ENCODE assay signal across 1 cellular context in the genomic region with DNA sequence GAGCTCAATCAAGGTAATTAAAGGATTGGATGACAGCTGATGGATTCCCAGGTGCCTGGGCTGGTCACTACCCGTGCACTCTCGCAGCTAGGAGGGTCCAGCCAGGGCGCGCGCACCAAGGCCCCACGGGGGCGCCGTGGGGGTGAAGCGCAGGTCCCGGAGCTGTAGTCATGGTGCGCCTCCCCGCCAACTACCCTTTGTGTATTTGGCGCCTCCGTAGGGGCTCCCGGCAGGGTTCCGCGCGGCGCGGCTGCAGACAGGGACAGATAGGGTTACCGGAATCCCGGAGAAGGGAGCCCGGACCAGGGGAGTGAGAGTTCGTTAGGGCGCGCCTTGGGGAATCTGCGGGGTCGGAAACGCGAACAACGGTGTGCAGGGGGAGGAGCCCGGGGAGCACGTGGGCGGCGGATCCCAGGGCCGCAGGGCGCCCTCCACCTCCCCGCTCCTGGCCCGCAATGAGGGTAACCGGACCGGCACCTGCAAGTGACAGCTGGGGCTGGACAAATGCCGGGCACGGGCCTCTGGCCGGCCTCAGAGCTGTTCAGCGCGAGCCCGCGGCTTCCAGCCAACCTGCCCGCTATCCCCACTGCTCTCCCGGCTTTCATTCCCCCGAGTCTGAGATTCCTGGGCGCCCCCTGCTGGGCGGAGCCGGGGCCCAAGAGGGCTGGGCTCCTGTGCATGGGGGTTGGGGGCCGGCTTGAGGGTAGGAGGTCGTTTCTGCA.
A peak's percentile ranks its signal among the peaks of the same experiment; 100 is the strongest.
TF ChIP-seq lines count a peak whose summit lies in the region.

No MANE protein-coding gene starts in this region.

TF ChIP-seq in HEK293, 187 proteins besides CTCF, POLR2A, EP300 and RAD21 (continued from another document):
- TF ChIP-seq, protein P1, sequence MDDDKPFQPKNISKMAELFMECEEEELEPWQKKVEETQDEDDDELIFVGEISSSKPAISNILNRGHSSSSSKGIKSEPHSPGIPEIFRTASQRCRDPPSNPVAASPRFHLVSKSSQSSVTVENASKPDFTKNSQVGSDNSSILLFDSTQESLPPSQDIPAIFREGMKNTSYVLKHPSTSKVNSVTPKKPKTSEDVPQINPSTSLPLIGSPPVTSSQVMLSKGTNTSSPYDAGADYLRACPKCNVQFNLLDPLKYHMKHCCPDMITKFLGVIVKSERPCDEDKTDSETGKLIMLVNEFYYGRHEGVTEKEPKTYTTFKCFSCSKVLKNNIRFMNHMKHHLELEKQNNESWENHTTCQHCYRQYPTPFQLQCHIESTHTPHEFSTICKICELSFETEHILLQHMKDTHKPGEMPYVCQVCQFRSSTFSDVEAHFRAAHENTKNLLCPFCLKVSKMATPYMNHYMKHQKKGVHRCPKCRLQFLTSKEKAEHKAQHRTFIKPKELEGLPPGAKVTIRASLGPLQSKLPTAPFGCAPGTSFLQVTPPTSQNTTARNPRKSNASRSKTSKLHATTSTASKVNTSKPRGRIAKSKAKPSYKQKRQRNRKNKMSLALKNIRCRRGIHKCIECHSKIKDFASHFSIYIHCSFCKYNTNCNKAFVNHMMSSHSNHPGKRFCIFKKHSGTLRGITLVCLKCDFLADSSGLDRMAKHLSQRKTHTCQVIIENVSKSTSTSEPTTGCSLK (tag by site-specific recombination; IDR thresholded peaks at IDR 0.05) = no peak
- peak; percentile 87; the same call in 1 of the 2 replicates for TF ChIP-seq ZNF2 (tag by site-specific recombination; IDR thresholded peaks at IDR 0.05)
- TF ChIP-seq, protein P2, sequence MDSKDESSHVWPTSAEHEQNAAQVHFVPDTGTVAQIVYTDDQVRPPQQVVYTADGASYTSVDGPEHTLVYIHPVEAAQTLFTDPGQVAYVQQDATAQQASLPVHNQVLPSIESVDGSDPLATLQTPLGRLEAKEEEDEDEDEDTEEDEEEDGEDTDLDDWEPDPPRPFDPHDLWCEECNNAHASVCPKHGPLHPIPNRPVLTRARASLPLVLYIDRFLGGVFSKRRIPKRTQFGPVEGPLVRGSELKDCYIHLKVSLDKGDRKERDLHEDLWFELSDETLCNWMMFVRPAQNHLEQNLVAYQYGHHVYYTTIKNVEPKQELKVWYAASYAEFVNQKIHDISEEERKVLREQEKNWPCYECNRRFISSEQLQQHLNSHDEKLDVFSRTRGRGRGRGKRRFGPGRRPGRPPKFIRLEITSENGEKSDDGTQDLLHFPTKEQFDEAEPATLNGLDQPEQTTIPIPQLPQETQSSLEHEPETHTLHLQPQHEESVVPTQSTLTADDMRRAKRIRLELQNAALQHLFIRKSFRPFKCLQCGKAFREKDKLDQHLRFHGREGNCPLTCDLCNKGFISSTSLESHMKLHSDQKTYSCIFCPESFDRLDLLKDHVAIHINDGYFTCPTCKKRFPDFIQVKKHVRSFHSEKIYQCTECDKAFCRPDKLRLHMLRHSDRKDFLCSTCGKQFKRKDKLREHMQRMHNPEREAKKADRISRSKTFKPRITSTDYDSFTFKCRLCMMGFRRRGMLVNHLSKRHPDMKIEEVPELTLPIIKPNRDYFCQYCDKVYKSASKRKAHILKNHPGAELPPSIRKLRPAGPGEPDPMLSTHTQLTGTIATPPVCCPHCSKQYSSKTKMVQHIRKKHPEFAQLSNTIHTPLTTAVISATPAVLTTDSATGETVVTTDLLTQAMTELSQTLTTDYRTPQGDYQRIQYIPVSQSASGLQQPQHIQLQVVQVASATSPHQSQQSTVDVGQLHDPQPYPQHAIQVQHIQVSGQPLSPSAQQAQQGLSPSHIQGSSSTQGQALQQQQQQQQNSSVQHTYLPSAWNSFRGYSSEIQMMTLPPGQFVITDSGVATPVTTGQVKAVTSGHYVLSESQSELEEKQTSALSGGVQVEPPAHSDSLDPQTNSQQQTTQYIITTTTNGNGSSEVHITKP (tag by site-specific recombination; IDR thresholded peaks at IDR 0.05) = peak; percentile 96
- 0 out of 2 replicates have a peak, but pooled peaks have one; percentile 22 for TF ChIP-seq YY2 (tag by site-specific recombination; IDR thresholded peaks at IDR 0.05)
- TF ChIP-seq SETDB1 (IDR thresholded peaks at IDR 0.05; ENCODE audit: insufficient read length, low read length) = no peak
- TF ChIP-seq, protein P3, sequence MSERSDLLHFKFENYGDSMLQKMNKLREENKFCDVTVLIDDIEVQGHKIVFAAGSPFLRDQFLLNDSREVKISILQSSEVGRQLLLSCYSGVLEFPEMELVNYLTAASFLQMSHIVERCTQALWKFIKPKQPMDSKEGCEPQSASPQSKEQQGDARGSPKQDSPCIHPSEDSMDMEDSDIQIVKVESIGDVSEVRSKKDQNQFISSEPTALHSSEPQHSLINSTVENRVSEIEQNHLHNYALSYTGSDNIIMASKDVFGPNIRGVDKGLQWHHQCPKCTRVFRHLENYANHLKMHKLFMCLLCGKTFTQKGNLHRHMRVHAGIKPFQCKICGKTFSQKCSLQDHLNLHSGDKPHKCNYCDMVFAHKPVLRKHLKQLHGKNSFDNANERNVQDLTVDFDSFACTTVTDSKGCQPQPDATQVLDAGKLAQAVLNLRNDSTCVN (tag by site-specific recombination; optimal IDR thresholded peaks at IDR 0.05) = peak; percentile 96
- TF ChIP-seq ZNF24 (tag by site-specific recombination; IDR thresholded peaks at IDR 0.05) = peak; percentile 56; the same call in 1 of the 2 replicates
- TF ChIP-seq, protein P4, sequence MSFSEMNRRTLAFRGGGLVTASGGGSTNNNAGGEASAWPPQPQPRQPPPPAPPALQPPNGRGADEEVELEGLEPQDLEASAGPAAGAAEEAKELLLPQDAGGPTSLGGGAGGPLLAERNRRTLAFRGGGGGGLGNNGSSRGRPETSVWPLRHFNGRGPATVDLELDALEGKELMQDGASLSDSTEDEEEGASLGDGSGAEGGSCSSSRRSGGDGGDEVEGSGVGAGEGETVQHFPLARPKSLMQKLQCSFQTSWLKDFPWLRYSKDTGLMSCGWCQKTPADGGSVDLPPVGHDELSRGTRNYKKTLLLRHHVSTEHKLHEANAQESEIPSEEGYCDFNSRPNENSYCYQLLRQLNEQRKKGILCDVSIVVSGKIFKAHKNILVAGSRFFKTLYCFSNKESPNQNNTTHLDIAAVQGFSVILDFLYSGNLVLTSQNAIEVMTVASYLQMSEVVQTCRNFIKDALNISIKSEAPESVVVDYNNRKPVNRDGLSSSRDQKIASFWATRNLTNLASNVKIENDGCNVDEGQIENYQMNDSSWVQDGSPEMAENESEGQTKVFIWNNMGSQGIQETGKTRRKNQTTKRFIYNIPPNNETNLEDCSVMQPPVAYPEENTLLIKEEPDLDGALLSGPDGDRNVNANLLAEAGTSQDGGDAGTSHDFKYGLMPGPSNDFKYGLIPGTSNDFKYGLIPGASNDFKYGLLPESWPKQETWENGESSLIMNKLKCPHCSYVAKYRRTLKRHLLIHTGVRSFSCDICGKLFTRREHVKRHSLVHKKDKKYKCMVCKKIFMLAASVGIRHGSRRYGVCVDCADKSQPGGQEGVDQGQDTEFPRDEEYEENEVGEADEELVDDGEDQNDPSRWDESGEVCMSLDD (tag by site-specific recombination; IDR thresholded peaks at IDR 0.05) = 0 out of 2 replicates have a peak, but pooled peaks have one; percentile 31
- TF ChIP-seq, protein P5, sequence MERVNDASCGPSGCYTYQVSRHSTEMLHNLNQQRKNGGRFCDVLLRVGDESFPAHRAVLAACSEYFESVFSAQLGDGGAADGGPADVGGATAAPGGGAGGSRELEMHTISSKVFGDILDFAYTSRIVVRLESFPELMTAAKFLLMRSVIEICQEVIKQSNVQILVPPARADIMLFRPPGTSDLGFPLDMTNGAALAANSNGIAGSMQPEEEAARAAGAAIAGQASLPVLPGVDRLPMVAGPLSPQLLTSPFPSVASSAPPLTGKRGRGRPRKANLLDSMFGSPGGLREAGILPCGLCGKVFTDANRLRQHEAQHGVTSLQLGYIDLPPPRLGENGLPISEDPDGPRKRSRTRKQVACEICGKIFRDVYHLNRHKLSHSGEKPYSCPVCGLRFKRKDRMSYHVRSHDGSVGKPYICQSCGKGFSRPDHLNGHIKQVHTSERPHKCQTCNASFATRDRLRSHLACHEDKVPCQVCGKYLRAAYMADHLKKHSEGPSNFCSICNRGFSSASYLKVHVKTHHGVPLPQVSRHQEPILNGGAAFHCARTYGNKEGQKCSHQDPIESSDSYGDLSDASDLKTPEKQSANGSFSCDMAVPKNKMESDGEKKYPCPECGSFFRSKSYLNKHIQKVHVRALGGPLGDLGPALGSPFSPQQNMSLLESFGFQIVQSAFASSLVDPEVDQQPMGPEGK (tag by site-specific recombination; IDR thresholded peaks at IDR 0.05) = peak; percentile 96
- TF ChIP-seq ZNF214 (tag by site-specific recombination; IDR thresholded peaks at IDR 0.05; ENCODE audit: borderline replicate concordance) = no peak
- 0 out of 2 replicates have a peak, but pooled peaks have one; percentile 10 for TF ChIP-seq PRDM1 (tag by site-specific recombination; IDR thresholded peaks at IDR 0.05)
- TF ChIP-seq, protein P6, sequence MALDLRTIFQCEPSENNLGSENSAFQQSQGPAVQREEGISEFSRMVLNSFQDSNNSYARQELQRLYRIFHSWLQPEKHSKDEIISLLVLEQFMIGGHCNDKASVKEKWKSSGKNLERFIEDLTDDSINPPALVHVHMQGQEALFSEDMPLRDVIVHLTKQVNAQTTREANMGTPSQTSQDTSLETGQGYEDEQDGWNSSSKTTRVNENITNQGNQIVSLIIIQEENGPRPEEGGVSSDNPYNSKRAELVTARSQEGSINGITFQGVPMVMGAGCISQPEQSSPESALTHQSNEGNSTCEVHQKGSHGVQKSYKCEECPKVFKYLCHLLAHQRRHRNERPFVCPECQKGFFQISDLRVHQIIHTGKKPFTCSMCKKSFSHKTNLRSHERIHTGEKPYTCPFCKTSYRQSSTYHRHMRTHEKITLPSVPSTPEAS (tag by site-specific recombination; IDR thresholded peaks at IDR 0.05) = peak; percentile 19; the same call in 1 of the 2 replicates
- TF ChIP-seq, protein P7, sequence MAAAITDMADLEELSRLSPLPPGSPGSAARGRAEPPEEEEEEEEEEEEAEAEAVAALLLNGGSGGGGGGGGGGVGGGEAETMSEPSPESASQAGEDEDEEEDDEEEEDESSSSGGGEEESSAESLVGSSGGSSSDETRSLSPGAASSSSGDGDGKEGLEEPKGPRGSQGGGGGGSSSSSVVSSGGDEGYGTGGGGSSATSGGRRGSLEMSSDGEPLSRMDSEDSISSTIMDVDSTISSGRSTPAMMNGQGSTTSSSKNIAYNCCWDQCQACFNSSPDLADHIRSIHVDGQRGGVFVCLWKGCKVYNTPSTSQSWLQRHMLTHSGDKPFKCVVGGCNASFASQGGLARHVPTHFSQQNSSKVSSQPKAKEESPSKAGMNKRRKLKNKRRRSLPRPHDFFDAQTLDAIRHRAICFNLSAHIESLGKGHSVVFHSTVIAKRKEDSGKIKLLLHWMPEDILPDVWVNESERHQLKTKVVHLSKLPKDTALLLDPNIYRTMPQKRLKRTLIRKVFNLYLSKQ (tag by site-specific recombination; IDR thresholded peaks at IDR 0.05; ENCODE audit: borderline replicate concordance) = no peak
- peak; percentile 73; the same call in 1 of the 2 replicates for TF ChIP-seq ZBTB20 (tag by site-specific recombination; IDR thresholded peaks at IDR 0.05)
- peak; percentile 51; the same call in 1 of the 2 replicates for TF ChIP-seq KLF9 (tag by site-specific recombination; IDR thresholded peaks at IDR 0.05; ENCODE audit: low read depth)
- TF ChIP-seq, protein P8, sequence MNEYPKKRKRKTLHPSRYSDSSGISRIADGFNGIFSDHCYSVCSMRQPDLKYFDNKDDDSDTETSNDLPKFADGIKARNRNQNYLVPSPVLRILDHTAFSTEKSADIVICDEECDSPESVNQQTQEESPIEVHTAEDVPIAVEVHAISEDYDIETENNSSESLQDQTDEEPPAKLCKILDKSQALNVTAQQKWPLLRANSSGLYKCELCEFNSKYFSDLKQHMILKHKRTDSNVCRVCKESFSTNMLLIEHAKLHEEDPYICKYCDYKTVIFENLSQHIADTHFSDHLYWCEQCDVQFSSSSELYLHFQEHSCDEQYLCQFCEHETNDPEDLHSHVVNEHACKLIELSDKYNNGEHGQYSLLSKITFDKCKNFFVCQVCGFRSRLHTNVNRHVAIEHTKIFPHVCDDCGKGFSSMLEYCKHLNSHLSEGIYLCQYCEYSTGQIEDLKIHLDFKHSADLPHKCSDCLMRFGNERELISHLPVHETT (tag by site-specific recombination; IDR thresholded peaks at IDR 0.05) = 0 out of 2 replicates have a peak, but pooled peaks have one; percentile 56
- TF ChIP-seq, protein P9, sequence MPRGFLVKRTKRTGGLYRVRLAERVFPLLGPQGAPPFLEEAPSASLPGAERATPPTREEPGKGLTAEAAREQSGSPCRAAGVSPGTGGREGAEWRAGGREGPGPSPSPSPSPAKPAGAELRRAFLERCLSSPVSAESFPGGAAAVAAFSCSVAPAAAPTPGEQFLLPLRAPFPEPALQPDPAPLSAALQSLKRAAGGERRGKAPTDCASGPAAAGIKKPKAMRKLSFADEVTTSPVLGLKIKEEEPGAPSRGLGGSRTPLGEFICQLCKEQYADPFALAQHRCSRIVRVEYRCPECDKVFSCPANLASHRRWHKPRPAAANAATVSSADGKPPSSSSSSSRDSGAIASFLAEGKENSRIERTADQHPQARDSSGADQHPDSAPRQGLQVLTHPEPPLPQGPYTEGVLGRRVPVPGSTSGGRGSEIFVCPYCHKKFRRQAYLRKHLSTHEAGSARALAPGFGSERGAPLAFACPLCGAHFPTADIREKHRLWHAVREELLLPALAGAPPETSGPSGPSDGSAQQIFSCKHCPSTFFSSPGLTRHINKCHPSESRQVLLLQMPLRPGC (tag by site-specific recombination; IDR thresholded peaks at IDR 0.05) = no peak; the same call in none of the 2 replicates
- peak; percentile 51 for TF ChIP-seq EGR2 (tag by site-specific recombination; IDR thresholded peaks at IDR 0.05; ENCODE audit: low read depth)
- peak; percentile 87 for TF ChIP-seq ZXDB (tag by site-specific recombination; IDR thresholded peaks at IDR 0.05)
- TF ChIP-seq ZNF561 (tag by site-specific recombination; IDR thresholded peaks at IDR 0.05; ENCODE audit: borderline replicate concordance) = peak; percentile 84; the same call in 1 of the 2 replicates
- peak; percentile 44 for TF ChIP-seq SP2 (tag by site-specific recombination; IDR thresholded peaks at IDR 0.05)
- peak; percentile 73; the same call in 1 of the 2 replicates for TF ChIP-seq ZNF600 (tag by site-specific recombination; IDR thresholded peaks at IDR 0.05)
- TF ChIP-seq ZNF654 (tag by site-specific recombination; IDR thresholded peaks at IDR 0.05; ENCODE audit: low read depth) = peak; percentile 73
